ENCODE assay signal across 8 cellular contexts in the genomic region with DNA sequence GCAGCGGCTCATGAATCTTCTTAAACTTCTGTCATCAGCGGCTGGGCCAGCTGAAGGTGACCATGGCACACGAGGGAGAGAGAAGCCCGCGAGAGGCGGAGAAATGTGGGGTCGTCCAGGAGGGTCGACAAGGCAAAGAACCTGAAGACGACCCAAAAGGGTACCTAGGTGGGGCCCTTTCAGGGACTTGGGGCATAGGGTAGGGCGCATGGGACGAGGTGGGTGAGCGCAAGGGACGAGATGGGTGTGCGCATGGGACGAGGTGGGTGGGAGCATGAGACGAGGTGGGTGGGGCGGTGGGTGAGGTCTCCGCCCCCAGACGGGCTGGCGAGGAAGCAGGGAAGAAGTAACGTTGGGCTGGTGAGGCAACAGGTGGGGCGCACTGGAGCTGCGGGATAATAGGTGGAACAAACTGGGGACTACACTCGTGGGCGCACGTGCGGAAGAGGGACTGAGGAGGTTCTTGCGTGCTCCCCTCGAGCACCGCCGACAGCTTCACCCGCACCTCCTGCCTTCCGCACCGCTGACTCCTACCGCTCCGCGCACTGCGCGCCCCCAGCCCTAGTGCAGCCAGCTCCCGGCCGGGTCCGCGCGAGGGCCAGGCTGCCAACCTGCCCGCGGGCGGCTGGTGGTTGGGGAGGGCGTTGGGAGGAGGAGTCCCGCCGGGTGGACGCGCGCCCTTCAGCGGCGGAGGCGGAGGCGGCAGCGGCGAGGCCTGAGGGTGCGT. TPM values are rescaled to one million over a fixed set of nuclear protein-coding genes. Genes with fewer than 3 reads are reported as not detected.
DNase-seq lines count a peak whose midpoint lies in the region; ATAC-seq and TF ChIP-seq lines count a peak whose summit lies in the region.

No MANE protein-coding gene starts in this region.

- peaks cover 5% of the 10 kb centered on the region for H3K4me1 Mint-ChIP-seq in nephron

- peak in 1 of 3 experiments; percentile 12 for TF ChIP-seq CTCF in nephron (IDR thresholded peaks at IDR 0.05; ENCODE audit: unreplicated experiment in 3 of 3)

- peak; percentile 51 for ATAC-seq in GM19438 (IDR thresholded peaks at IDR 0.05; ENCODE audit: low read depth, unreplicated experiment)
- ATAC-seq in HG03571 (IDR thresholded peaks at IDR 0.05; ENCODE audit: unreplicated experiment), result peak; percentile 48

- DNase-seq in Caki2 (ENCODE audit: low read depth), result peak; percentile 96
- peak; percentile 83 for DNase-seq in NCI-H774 (lab: John Stamatoyannopoulos, UW)
- peak; percentile 7 for DNase-seq in activated T-cell treated with anti-CD3 and anti-CD28 coated beads for 1 hour (ENCODE audit: low read depth)
- DNase-seq in fibroblast of peridontal ligament (ENCODE audit: extremely low read depth), result peak; percentile 57
- peak; percentile 79 for DNase-seq in ureter (ENCODE audit: low spot score)

- H3K9me3 Mint-ChIP-seq in nephron, result no peaks in the 10 kb centered on the region

- in situ Hi-C loops in Caki2 (cut with HindIII; ENCODE audit: low pct_unique_long_range_greater_than_20kb, low sequenced_read_pairs), result loop anchor here (10.0 kb wide), 2 partner anchors 47 to 117 kb away; no protein-coding TSS in a partner anchor

- H3K27me3 Mint-ChIP-seq in nephron (ENCODE audit: low read depth), result peaks cover 71% of the 10 kb centered on the region

- no peaks in the 10 kb centered on the region for H3K36me3 Mint-ChIP-seq in nephron (ENCODE audit: low read depth)

- no peak overlapping the region for H3K27ac Mint-ChIP-seq in nephron

- H3K4me3 Mint-ChIP-seq in nephron, result peak overlapping the region; percentile 90 to 91 (median 91)

RNA-seq across cellular contexts. Expression of gene CRYM, which starts 23.2 kb away (rescaled TPM):
- total RNA-seq in Caki2 (2014; rRNA removed; shearing (Covaris generic); ENCODE audit: low replicate concordance), result 10.7 and 20.5 TPM in 2 replicates
- total RNA-seq in ureter, result 11.5 TPM

Comparison
In these comparisons a context has a peak if more than half of its experiments do, and no peak if none do; other contexts are left out.
1. Peak in every context shown above with its lines: DNase-seq and ATAC-seq.
2. DNase-seq: peak in every context shown above with its lines; median percentile 96 in Caki2; 83 in NCI-H774; 79 in ureter; 57 in fibroblast of peridontal ligament; 7 in activated T-cell treated with anti-CD3 and anti-CD28 coated beads for 1 hour.